In the genomic region with DNA sequence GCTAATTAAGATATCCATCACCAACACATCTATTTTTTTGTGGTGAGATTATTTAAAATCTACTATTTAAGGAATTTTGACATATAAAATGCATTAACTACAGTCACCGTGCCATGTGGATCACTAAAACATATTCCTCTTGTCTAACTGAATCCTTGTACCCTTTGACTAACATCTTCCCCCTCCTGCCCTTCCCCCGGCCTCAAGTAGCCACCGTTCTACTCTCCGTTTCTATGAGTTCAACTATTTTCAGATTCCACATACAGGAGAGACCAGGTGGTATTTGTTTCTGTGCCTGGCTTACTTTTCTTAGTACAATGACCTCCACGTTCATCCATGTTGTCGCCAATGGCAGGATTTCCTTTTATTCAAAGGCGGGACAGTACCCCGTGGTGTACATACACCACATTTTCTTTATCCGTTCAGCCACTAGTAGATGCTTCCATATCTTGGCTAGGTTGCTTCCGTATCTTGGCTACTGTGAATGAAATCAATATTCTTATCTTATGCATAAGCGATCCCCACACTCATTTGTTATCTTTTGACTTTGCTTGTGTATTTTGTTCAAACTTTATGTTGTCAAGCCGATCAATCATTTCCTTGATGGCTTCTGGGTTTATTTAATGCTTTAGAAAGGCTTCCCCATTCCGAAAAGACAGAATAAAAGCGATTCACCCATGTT, we compare ENCODE assay signal across 8 cellular contexts.
DNase-seq lines count a peak whose midpoint lies in the region; ATAC-seq and TF ChIP-seq lines count a peak whose summit lies in the region.

No MANE protein-coding gene starts in this region.

- no peak overlapping the region for H3K27ac ChIP-seq in MM.1S (ENCODE audit: low read length)
- no peak overlapping the region for H3K27ac ChIP-seq in naive thymus-derived CD4-positive, alpha-beta T cell (ENCODE audit: low read depth, low read length)

- peaks cover 46 to 72% of the 10 kb centered on the region in 2 donors for H3K27me3 Mint-ChIP-seq in effector memory CD8-positive, alpha-beta T cell
- peaks cover 22 to 63% (median 30%) of the 10 kb centered on the region in 5 donors for H3K27me3 Mint-ChIP-seq in naive thymus-derived CD4-positive, alpha-beta T cell

- H3K9me2 ChIP-seq in MM.1S (replicated peaks; ENCODE audit: insufficient read depth, low read length) = no peaks in the 10 kb centered on the region

- H3K9ac ChIP-seq in MM.1S (ENCODE audit: low read length) = no peak overlapping the region

- no peaks in the 10 kb centered on the region for H4K20me1 ChIP-seq in MM.1S (ENCODE audit: insufficient read depth, low read length)

- CTCF ChIA-PET in AG04449 (lab: Yijun Ruan, JAX) = interaction anchor here (0.6 to 11.9 kb wide), 41 partner anchors 7 to 404 kb away, joined by 3 to 241 read pairs (median 4); no protein-coding TSS in a partner anchor
- CTCF ChIA-PET in naive thymus-derived CD4-positive, alpha-beta T cell (lab: Charles Lee) = interaction anchor here (0.9 to 5.3 kb wide), 7 partner anchors 11 to 479 kb away, joined by 3 to 57 read pairs (median 6); no protein-coding TSS in a partner anchor

- H3K27me3 ChIP-seq in MM.1S (replicated peaks; ENCODE audit: insufficient read depth, low read length) = peaks cover 65% of the 10 kb centered on the region
- H3K27me3 ChIP-seq in naive thymus-derived CD4-positive, alpha-beta T cell (ENCODE audit: control insufficient read depth in 2 of 2, insufficient read depth in 2 of 2, low read length in 2 of 2) = peaks cover 4 to 6% of the 10 kb centered on the region in 2 donors

- H3K36me3 Mint-ChIP-seq in effector memory CD8-positive, alpha-beta T cell (ENCODE audit: insufficient read depth) = peaks cover 7% of the 10 kb centered on the region
- no peaks in the 10 kb centered on the region for H3K36me3 Mint-ChIP-seq in naive thymus-derived CD4-positive, alpha-beta T cell

- H3K9me3 Mint-ChIP-seq in effector memory CD8-positive, alpha-beta T cell = no peaks in the 10 kb centered on the region
- H3K9me3 Mint-ChIP-seq in naive thymus-derived CD4-positive, alpha-beta T cell = peaks cover 0 to 3% (median 0%) of the 10 kb centered on the region in 11 donors

- H3K79me2 ChIP-seq in MM.1S (ENCODE audit: low read length) = no peaks in the 10 kb centered on the region

- TF ChIP-seq CTCF in AG04449 (IDR thresholded peaks at IDR 0.05; ENCODE audit: insufficient read depth, low read length, missing control alignments) (no peak), MM.1S (IDR thresholded peaks at IDR 0.05; ENCODE audit: low read length) (no peak)

- H3F3A ChIP-seq in MM.1S (ENCODE audit: insufficient read depth, low read length) = no peaks in the 10 kb centered on the region

- intact Hi-C loops in naive thymus-derived CD4-positive, alpha-beta T cell (cut with micrococcal nuclease) = loop anchor here (1.0 to 10.0 kb wide), 14 partner anchors 54 to 1519 kb away; a partner anchor contains a TSS

- no peaks in the 10 kb centered on the region for H3K36me3 ChIP-seq in MM.1S (replicated peaks; ENCODE audit: insufficient read depth, low read length)
- H3K36me3 ChIP-seq in naive thymus-derived CD4-positive, alpha-beta T cell (ENCODE audit: control insufficient read depth in 2 of 3, insufficient read depth in 3 of 3, low read length in 3 of 3) = no peaks in the 10 kb centered on the region

- ATAC-seq in effector memory CD8-positive, alpha-beta T cell (replicated peaks) = no peak
- peak; percentile 8 for ATAC-seq in naive thymus-derived CD4-positive, alpha-beta T cell
- ATAC-seq in HG03354 (IDR thresholded peaks at IDR 0.05; ENCODE audit: poor library complexity, severe bottlenecking, unreplicated experiment) (no peak), GM19023 (IDR thresholded peaks at IDR 0.05; ENCODE audit: unreplicated experiment) (no peak)

- H3K27ac Mint-ChIP-seq in effector memory CD8-positive, alpha-beta T cell = no peak overlapping the region
- peak overlapping the region in 1 of 9 donors; percentile 1 for H3K27ac Mint-ChIP-seq in naive thymus-derived CD4-positive, alpha-beta T cell

- DNase-seq in AG04449 (ENCODE audit: low read depth, low spot score) = no peak
- DNase-seq in MM.1S = no peak
- DNase-seq in effector memory CD8-positive, alpha-beta T cell = no peak
- peak in 2 of 9 donors; percentile 6 to 7 for DNase-seq in naive thymus-derived CD4-positive, alpha-beta T cell
- no peak for DNase-seq in AML-193 (lab: John Stamatoyannopoulos, UW)
- DNase-seq in NCI-H2196 treated with DMSO at 0.1 percent for 48 hours (lab: John Stamatoyannopoulos, UW; ENCODE audit: unreplicated experiment) = no peak

- peak overlapping the region; percentile 67 to 76 for H3K4me3 Mint-ChIP-seq in effector memory CD8-positive, alpha-beta T cell
- peak overlapping the region; percentile 1 to 82 (median 69) for H3K4me3 Mint-ChIP-seq in naive thymus-derived CD4-positive, alpha-beta T cell

- H3K4me3 ChIP-seq in AG04449 (ENCODE audit: low read depth, low read length) = peak overlapping the region; percentile 58
- no peak overlapping the region for H3K4me3 ChIP-seq in MM.1S (ENCODE audit: low read length)
- peak overlapping the region; percentile 62 for H3K4me3 ChIP-seq in naive thymus-derived CD4-positive, alpha-beta T cell (ENCODE audit: low read length)

- H3K4me2 ChIP-seq in MM.1S (ENCODE audit: low read depth, low read length) = peak overlapping the region; percentile 48

- peaks cover 5% of the 10 kb centered on the region; the same call in 1 of the 2 replicates for H3K4me1 ChIP-seq in MM.1S (ENCODE audit: low read length)
- H3K4me1 ChIP-seq in naive thymus-derived CD4-positive, alpha-beta T cell (ENCODE audit: control insufficient read depth in 2 of 2, insufficient read depth in 2 of 2, low read length in 2 of 2) = peaks cover 6 to 9% of the 10 kb centered on the region in 2 donors

- POLR2A ChIA-PET in AG04449 (lab: Yijun Ruan, JAX) = interaction anchor here (0.9 kb wide), 1 partner anchor 227 kb away, joined by 3 read pairs; no protein-coding TSS in a partner anchor
- POLR2A ChIA-PET in naive thymus-derived CD4-positive, alpha-beta T cell (lab: Charles Lee) = no interaction called here

- H3K9me3 ChIP-seq in MM.1S (replicated peaks; ENCODE audit: insufficient read depth, low read length) = no peaks in the 10 kb centered on the region
- H3K9me3 ChIP-seq in naive thymus-derived CD4-positive, alpha-beta T cell (ENCODE audit: control insufficient read depth in 2 of 3, low read length in 3 of 3) = no peaks in the 10 kb centered on the region

- H3K4me1 Mint-ChIP-seq in effector memory CD8-positive, alpha-beta T cell (ENCODE audit: low read depth in 2 of 2) = peaks cover 12% of the 10 kb centered on the region in 2 donors
- peaks cover 0 to 21% (median 6%) of the 10 kb centered on the region in 7 donors for H3K4me1 Mint-ChIP-seq in naive thymus-derived CD4-positive, alpha-beta T cell

- H2AFZ ChIP-seq in MM.1S (ENCODE audit: low read length) = no peak overlapping the region
